ENCODE assay signal across 12 cellular contexts in genomic region chr11:84260862-84261261, GRCh38.
"Had no signal": no experiment of that assay in that cellular context is flagged by ENCODE, and none has a peak within 500 bp of the region (broad histone marks: within the 10 kb centered on the region; RNA-seq: fewer than 3 reads in every experiment).

No MANE protein-coding gene starts in this region.

- DNase-seq: activated naive CD4-positive, alpha-beta T cell; brain microvascular endothelial cell; foreskin keratinocyte; left ventricle myocardium superior; occipital lobe; stimulated activated CD4-positive, alpha-beta T cell treated with anti-CD3 and anti-CD28 coated beads, Interleukin-2, amount 100 ng/mL, for 48 hours; stimulated activated naive CD8-positive, alpha-beta T cell treated with anti-CD3 and anti-CD28 coated beads, Interleukin-15, Interleukin-2, amounts not matched to agents 100 U/mL and 50 U/mL, for 24 hours; T-helper 9 cell had no signal

- H3K27me3 Mint-ChIP-seq: progenitor cell of endocrine pancreas had no signal

- H3K27ac ChIP-seq: brain microvascular endothelial cell, foreskin keratinocyte, thoracic aorta had no signal

- H3K27ac Mint-ChIP-seq: activated T-helper 1 cell treated with anti-CD3 and anti-CD28 coated beads, Interleukin-12 subunit alpha, Interleukin-12 subunit beta, Interleukin-2, Interleukin-4 antibody, amounts not matched to agents 30 ng/mL and 10 ng/mL and 1 ng/mL, durations not matched to agents 14 hours and 24 hours and 36 hours; nephron; progenitor cell of endocrine pancreas had no signal

- H3K4me1 Mint-ChIP-seq: nephron had no signal

- H3K9me3 Mint-ChIP-seq: nephron had no signal

- H3K27me3 ChIP-seq: brain microvascular endothelial cell, foreskin keratinocyte had no signal

- H3K4me1 ChIP-seq: foreskin keratinocyte had no signal

- H3K9me3 ChIP-seq: thoracic aorta had no signal

- H3K4me3 Mint-ChIP-seq: activated T-helper 1 cell treated with anti-CD3 and anti-CD28 coated beads, Interleukin-12 subunit alpha, Interleukin-12 subunit beta, Interleukin-2, Interleukin-4 antibody, amounts not matched to agents 30 ng/mL and 10 ng/mL and 1 ng/mL, durations not matched to agents 14 hours and 24 hours and 36 hours; nephron had no signal

- H3K36me3 ChIP-seq: brain microvascular endothelial cell, thoracic aorta had no signal

- H3K4me3 ChIP-seq: thoracic aorta had no signal
